ENCODE assay signal across 9 cellular contexts in the genomic region with DNA sequence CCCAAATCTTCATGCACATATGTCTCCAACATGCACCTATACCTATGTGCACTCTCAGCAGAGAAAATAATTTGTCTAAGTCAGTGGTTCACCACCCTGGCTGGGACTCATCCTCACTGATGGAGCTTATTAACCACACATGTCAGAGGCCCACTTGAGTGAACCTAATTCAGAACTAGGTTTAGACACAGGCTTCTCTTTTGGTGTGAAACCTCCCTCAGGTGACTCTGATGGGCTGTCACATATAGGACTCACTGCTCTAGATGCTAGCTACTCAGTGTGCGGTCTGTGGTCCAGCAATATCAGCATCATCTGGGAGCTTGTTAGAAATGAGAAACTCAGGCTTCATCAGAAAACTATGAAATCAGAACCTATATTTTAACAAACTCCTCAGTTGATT.
"Had no signal": no experiment of that assay in that cellular context is flagged by ENCODE, and none has a peak within 500 bp of the region (broad histone marks: within the 10 kb centered on the region; RNA-seq: fewer than 3 reads in every experiment).

No MANE protein-coding gene starts in this region.

- H3K36me3 ChIP-seq: HAP-1 had no signal

- H3K4me3 ChIP-seq: GM23248, HAP-1 had no signal

- H3K9ac ChIP-seq: GM23248 had no signal

- DNase-seq: GM23248, GOT3, H7, HFFc6, KBM-7 had no signal

- H2AFZ ChIP-seq: GM23248 had no signal

- ATAC-seq: HCT116, HepG2 had no signal

- H3K9me3 ChIP-seq: HAP-1 had no signal

- H3K27ac ChIP-seq: GM23248, HL-60 had no signal
